In genomic region chr11:64249038-64249437, GRCh38 we compare ENCODE assay signal across 1 cellular context.
TF ChIP-seq lines count a peak whose summit lies in the region.

No MANE protein-coding gene starts in this region.

TF ChIP-seq in IMR-90, 13 proteins besides CTCF, POLR2A, EP300 and RAD21:
- TF ChIP-seq CHD1 (IDR thresholded peaks at IDR 0.05; ENCODE audit: low read depth, low read length) (no peak), RFX5 (IDR thresholded peaks at IDR 0.05; ENCODE audit: low read depth, low read length) (no peak), USF2 (IDR thresholded peaks at IDR 0.05; ENCODE audit: low read depth, low read length) (no peak), BHLHE40 (IDR thresholded peaks at IDR 0.05; ENCODE audit: low read depth, low read length) (no peak), CEBPB (IDR thresholded peaks at IDR 0.05; ENCODE audit: low read depth, low read length) (no peak), NFE2L2 (IDR thresholded peaks at IDR 0.05; ENCODE audit: low read depth, low read length) (no peak), SMC3 (IDR thresholded peaks at IDR 0.05; ENCODE audit: low read depth, low read length) (no peak), MXI1 (IDR thresholded peaks at IDR 0.05; ENCODE audit: borderline replicate concordance, low read depth, low read length) (no peak), MAFK (IDR thresholded peaks at IDR 0.05; ENCODE audit: low read depth, low read length) (no peak), FOS (IDR thresholded peaks at IDR 0.05; ENCODE audit: low read depth, low read length) (no peak), RCOR1 (IDR thresholded peaks at IDR 0.05; ENCODE audit: insufficient replicate concordance, low read length) (no peak)
